ENCODE assay signal across 8 cellular contexts in the genomic region with DNA sequence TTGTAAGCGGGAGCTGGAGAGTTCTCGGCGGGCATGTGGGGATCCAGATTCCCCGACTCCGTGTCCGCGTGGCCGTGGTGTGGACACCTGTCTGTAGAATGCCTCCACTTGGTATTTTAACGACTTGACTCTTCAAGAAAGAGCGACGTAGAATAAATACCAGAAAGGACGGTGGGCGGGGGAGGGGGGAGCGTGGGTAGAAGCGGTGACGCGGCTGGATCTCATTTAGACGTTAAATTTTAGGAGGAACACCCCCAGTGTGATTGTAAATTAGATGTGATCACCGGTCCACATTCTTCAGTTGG. TPM values are rescaled to one million over a fixed set of nuclear protein-coding genes. Genes with fewer than 3 reads are reported as not detected.
DNase-seq lines count a peak whose midpoint lies in the region; ATAC-seq and TF ChIP-seq lines count a peak whose summit lies in the region.

No MANE protein-coding gene starts in this region.

- POLR2A ChIA-PET in Caco-2 (lab: Charles Lee): no interaction called here

- DNase-seq in Caco-2 (no peak), foreskin fibroblast (no peak), putamen (ENCODE audit: low spot score) (peak; percentile 1), GM20000 (ENCODE audit: low spot score) (no peak), HT-29 (ENCODE audit: low spot score) (no peak)

- CTCF ChIA-PET in Caco-2 (lab: Charles Lee): no interaction called here

- ATAC-seq in SK-N-SH treated with all-trans-retinoic acid at 6 μM for 48 hours (no peak), HG02840 (IDR thresholded peaks at IDR 0.05; ENCODE audit: low FRiP score, unreplicated experiment) (no peak), HG02798 (IDR thresholded peaks at IDR 0.05; ENCODE audit: poor library complexity, unreplicated experiment) (no peak)

- no peaks in the 10 kb centered on the region for H3K4me1 ChIP-seq in Caco-2

- H3K27ac Mint-ChIP-seq in Caco-2 (ENCODE audit: unreplicated experiment): peak overlapping the region; percentile 56

- peaks cover 1% of the 10 kb centered on the region for H3K27me3 Mint-ChIP-seq in Caco-2 (ENCODE audit: insufficient read depth, unreplicated experiment)

- H3K4me1 Mint-ChIP-seq in Caco-2 (ENCODE audit: low read depth, unreplicated experiment): peaks cover 5% of the 10 kb centered on the region

- no peak for TF ChIP-seq CTCF in Caco-2 (IDR thresholded peaks at IDR 0.05; ENCODE audit: insufficient read depth in 1 of 2, low read depth in 1 of 2, low read length in 1 of 2, severe bottlenecking in 1 of 2, unreplicated experiment in 1 of 2)
- no peak for TF ChIP-seq CTCF in foreskin fibroblast (IDR thresholded peaks at IDR 0.05; ENCODE audit: low read depth, low read length)
- TF ChIP-seq CTCF in GM20000 (IDR thresholded peaks at IDR 0.05; ENCODE audit: extremely low read depth, missing control alignments): no peak

- intact Hi-C loops in Caco-2 (cut with micrococcal nuclease; ENCODE audit: unreplicated experiment): loop anchor here (5.0 kb wide), 1 partner anchor 61 kb away; no protein-coding TSS in a partner anchor

- H3K4me3 ChIP-seq in Caco-2 (ENCODE audit: low read depth, low read length) (peak overlapping the region; percentile 67), foreskin fibroblast (ENCODE audit: low read depth in 1 of 2, low read length in 2 of 2) (peak overlapping the region; percentile 71 to 82)

- no peaks in the 10 kb centered on the region for H3K27me3 ChIP-seq in Caco-2 (replicated peaks; ENCODE audit: control insufficient read depth, insufficient read depth, low read length)

- no TSS peak for BruUV-seq in Caco-2 (replicated peaks; lab: Mats Ljungman, UMichigan)

- H3K9me3 Mint-ChIP-seq in Caco-2 (ENCODE audit: unreplicated experiment): no peaks in the 10 kb centered on the region

- H3K36me3 ChIP-seq in Caco-2 (ENCODE audit: control insufficient read depth, insufficient read depth, low read length): no peaks in the 10 kb centered on the region

- H3K9me3 ChIP-seq in Caco-2: no peaks in the 10 kb centered on the region

- H3K36me3 Mint-ChIP-seq in Caco-2 (ENCODE audit: insufficient read depth, unreplicated experiment): no peaks in the 10 kb centered on the region

- H3K4me3 Mint-ChIP-seq in Caco-2 (ENCODE audit: unreplicated experiment): no peak overlapping the region

TF ChIP-seq in SK-N-SH treated with all-trans-retinoic acid at 6 μM for 48 hours, 23 proteins besides CTCF, POLR2A, EP300 and RAD21:
- TF ChIP-seq, protein P1, sequence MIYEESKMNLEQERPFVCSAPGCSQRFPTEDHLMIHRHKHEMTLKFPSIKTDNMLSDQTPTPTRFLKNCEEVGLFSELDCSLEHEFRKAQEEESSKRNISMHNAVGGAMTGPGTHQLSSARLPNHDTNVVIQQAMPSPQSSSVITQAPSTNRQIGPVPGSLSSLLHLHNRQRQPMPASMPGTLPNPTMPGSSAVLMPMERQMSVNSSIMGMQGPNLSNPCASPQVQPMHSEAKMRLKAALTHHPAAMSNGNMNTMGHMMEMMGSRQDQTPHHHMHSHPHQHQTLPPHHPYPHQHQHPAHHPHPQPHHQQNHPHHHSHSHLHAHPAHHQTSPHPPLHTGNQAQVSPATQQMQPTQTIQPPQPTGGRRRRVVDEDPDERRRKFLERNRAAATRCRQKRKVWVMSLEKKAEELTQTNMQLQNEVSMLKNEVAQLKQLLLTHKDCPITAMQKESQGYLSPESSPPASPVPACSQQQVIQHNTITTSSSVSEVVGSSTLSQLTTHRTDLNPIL (CRISPR knock-in tag; IDR thresholded peaks at IDR 0.05; ENCODE audit: low read depth): no peak
- TF ChIP-seq ZFP30 (CRISPR knock-in tag; IDR thresholded peaks at IDR 0.05): no peak
- 0 out of 2 replicates have a peak, but pooled peaks have one; percentile 26 for TF ChIP-seq CSDC2 (CRISPR knock-in tag; IDR thresholded peaks at IDR 0.05)
- no peak for TF ChIP-seq ARNTL (CRISPR knock-in tag; IDR thresholded peaks at IDR 0.05; ENCODE audit: borderline replicate concordance, low read depth)

RNA-seq across cellular contexts. Expression of a gene that starts 0.6 kb away (rescaled TPM):
- total RNA-seq in Caco-2 (2022): 7.8 and 8.9 TPM in 2 replicates
- not detected in 2 replicates for total RNA-seq in HT-29 (2014; rRNA removed; shearing (Covaris generic))
